In the genomic region with DNA sequence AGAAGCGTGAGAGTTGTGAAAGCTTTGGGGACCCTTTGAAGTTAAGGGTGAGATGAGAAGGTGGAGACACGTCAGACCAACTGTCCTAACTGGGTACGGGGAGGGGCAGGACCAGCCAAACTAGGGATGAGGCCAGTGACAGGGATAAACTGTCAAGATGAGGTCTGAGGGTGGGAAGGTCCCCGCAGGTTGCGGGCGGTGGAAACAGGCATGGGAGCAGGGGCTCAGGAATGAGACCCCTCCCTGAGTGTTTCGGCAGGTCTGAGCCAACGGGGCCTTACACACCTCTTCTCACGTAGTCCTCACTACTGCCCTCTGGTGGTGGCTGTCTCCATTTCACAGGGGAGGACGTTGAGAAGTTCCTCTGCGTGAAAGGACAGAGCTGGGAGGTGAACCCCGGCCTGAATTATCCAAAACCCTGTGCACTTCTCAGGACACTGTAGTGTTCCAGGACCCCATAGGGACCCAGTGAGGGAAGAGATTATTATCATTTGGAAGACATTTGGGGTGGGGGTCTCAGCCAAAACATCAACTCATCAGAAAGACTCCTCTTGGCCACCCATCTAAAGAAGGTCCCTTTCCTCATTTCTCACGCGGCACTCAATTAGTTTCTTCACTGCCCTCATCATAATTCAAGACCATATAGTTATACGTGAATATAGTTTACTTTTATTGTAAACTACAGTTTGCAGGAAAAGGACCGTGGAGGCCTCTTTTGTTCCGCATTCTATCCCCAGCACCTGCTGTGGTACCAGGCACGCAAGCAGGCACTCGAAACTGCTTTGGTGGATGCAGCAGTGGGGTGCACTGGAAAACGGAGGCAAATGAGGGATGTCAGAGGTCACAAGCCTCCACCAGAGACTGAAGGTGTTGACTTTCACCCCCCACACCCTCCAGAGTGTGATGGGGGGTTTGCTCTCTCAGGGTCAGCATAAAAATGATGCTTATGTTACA, we compare ENCODE assay signal across 1 cellular context.
TF ChIP-seq lines count a peak whose summit lies in the region.

No MANE protein-coding gene starts in this region.

TF ChIP-seq in HepG2, 621 proteins besides CTCF, POLR2A, EP300 and RAD21 (continued from another document and continues in another):
- TF ChIP-seq, protein P1, sequence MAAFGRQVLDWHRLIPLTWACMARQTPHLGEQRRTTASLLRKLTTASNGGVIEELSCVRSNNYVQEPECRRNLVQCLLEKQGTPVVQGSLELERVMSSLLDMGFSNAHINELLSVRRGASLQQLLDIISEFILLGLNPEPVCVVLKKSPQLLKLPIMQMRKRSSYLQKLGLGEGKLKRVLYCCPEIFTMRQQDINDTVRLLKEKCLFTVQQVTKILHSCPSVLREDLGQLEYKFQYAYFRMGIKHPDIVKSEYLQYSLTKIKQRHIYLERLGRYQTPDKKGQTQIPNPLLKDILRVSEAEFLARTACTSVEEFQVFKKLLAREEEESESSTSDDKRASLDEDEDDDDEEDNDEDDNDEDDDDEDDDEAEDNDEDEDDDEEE (CRISPR knock-in tag; IDR thresholded peaks at IDR 0.05): 0 out of 2 replicates have a peak, but pooled peaks have one; percentile 25
- TF ChIP-seq ZFP1 (CRISPR knock-in tag; IDR thresholded peaks at IDR 0.05): no peak
- TF ChIP-seq ZNF232 (CRISPR knock-in tag; IDR thresholded peaks at IDR 0.05; ENCODE audit: borderline replicate concordance): no peak
- no peak for TF ChIP-seq ZNF720 (CRISPR knock-in tag; IDR thresholded peaks at IDR 0.05)
- TF ChIP-seq XBP1 (CRISPR knock-in tag; IDR thresholded peaks at IDR 0.05): no peak
- TF ChIP-seq ZNF207 (IDR thresholded peaks at IDR 0.05; ENCODE audit: borderline replicate concordance): no peak
- 0 out of 2 replicates have a peak, but pooled peaks have one; percentile 24 for TF ChIP-seq SALL1 (CRISPR knock-in tag; IDR thresholded peaks at IDR 0.05)
- TF ChIP-seq ISX (CRISPR knock-in tag; conservative IDR thresholded peaks at IDR 0.05): no peak
- TF ChIP-seq, protein P2, sequence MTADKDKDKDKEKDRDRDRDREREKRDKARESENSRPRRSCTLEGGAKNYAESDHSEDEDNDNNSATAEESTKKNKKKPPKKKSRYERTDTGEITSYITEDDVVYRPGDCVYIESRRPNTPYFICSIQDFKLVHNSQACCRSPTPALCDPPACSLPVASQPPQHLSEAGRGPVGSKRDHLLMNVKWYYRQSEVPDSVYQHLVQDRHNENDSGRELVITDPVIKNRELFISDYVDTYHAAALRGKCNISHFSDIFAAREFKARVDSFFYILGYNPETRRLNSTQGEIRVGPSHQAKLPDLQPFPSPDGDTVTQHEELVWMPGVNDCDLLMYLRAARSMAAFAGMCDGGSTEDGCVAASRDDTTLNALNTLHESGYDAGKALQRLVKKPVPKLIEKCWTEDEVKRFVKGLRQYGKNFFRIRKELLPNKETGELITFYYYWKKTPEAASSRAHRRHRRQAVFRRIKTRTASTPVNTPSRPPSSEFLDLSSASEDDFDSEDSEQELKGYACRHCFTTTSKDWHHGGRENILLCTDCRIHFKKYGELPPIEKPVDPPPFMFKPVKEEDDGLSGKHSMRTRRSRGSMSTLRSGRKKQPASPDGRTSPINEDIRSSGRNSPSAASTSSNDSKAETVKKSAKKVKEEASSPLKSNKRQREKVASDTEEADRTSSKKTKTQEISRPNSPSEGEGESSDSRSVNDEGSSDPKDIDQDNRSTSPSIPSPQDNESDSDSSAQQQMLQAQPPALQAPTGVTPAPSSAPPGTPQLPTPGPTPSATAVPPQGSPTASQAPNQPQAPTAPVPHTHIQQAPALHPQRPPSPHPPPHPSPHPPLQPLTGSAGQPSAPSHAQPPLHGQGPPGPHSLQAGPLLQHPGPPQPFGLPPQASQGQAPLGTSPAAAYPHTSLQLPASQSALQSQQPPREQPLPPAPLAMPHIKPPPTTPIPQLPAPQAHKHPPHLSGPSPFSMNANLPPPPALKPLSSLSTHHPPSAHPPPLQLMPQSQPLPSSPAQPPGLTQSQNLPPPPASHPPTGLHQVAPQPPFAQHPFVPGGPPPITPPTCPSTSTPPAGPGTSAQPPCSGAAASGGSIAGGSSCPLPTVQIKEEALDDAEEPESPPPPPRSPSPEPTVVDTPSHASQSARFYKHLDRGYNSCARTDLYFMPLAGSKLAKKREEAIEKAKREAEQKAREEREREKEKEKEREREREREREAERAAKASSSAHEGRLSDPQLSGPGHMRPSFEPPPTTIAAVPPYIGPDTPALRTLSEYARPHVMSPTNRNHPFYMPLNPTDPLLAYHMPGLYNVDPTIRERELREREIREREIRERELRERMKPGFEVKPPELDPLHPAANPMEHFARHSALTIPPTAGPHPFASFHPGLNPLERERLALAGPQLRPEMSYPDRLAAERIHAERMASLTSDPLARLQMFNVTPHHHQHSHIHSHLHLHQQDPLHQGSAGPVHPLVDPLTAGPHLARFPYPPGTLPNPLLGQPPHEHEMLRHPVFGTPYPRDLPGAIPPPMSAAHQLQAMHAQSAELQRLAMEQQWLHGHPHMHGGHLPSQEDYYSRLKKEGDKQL (CRISPR knock-in tag; IDR thresholded peaks at IDR 0.05; ENCODE audit: low read depth): no peak
- no peak for TF ChIP-seq ZNF703 (CRISPR knock-in tag; IDR thresholded peaks at IDR 0.05; ENCODE audit: borderline replicate concordance)
- no peak for TF ChIP-seq AGO2 (optimal IDR thresholded peaks at IDR 0.05; ENCODE audit: low read depth, low read length)
- TF ChIP-seq, protein P3, sequence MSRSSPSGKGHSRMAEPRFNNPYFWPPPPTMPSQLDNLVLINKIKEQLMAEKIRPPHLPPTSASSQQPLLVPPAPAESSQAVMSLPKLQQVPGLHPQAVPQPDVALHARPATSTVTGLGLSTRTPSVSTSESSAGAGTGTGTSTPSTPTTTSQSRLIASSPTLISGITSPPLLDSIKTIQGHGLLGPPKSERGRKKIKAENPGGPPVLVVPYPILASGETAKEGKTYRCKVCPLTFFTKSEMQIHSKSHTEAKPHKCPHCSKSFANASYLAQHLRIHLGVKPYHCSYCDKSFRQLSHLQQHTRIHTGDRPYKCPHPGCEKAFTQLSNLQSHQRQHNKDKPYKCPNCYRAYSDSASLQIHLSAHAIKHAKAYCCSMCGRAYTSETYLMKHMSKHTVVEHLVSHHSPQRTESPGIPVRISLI (CRISPR knock-in tag; IDR thresholded peaks at IDR 0.05; ENCODE audit: borderline replicate concordance): no peak; the same call in 1 of the 2 replicates
- TF ChIP-seq ZNF792 (CRISPR knock-in tag; IDR thresholded peaks at IDR 0.05): no peak
- TF ChIP-seq, protein P4, sequence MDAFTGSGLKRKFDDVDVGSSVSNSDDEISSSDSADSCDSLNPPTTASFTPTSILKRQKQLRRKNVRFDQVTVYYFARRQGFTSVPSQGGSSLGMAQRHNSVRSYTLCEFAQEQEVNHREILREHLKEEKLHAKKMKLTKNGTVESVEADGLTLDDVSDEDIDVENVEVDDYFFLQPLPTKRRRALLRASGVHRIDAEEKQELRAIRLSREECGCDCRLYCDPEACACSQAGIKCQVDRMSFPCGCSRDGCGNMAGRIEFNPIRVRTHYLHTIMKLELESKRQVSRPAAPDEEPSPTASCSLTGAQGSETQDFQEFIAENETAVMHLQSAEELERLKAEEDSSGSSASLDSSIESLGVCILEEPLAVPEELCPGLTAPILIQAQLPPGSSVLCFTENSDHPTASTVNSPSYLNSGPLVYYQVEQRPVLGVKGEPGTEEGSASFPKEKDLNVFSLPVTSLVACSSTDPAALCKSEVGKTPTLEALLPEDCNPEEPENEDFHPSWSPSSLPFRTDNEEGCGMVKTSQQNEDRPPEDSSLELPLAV (CRISPR knock-in tag; conservative IDR thresholded peaks at IDR 0.05; ENCODE audit: low read depth): no peak
- no peak for TF ChIP-seq THYN1 (CRISPR knock-in tag; IDR thresholded peaks at IDR 0.05; ENCODE audit: borderline replicate concordance, low read depth)
- no peak for TF ChIP-seq ZKSCAN5 (CRISPR knock-in tag; IDR thresholded peaks at IDR 0.05)
- 0 out of 2 replicates have a peak, but pooled peaks have one; percentile 18 for TF ChIP-seq ZNF350 (CRISPR knock-in tag; IDR thresholded peaks at IDR 0.05; ENCODE audit: borderline replicate concordance, low read depth)
- TF ChIP-seq ARID2 (CRISPR knock-in tag; IDR thresholded peaks at IDR 0.05; ENCODE audit: borderline replicate concordance): no peak
- TF ChIP-seq NCOA1 (CRISPR knock-in tag; IDR thresholded peaks at IDR 0.05): 0 out of 2 replicates have a peak, but pooled peaks have one; percentile 37
- TF ChIP-seq, protein P5, sequence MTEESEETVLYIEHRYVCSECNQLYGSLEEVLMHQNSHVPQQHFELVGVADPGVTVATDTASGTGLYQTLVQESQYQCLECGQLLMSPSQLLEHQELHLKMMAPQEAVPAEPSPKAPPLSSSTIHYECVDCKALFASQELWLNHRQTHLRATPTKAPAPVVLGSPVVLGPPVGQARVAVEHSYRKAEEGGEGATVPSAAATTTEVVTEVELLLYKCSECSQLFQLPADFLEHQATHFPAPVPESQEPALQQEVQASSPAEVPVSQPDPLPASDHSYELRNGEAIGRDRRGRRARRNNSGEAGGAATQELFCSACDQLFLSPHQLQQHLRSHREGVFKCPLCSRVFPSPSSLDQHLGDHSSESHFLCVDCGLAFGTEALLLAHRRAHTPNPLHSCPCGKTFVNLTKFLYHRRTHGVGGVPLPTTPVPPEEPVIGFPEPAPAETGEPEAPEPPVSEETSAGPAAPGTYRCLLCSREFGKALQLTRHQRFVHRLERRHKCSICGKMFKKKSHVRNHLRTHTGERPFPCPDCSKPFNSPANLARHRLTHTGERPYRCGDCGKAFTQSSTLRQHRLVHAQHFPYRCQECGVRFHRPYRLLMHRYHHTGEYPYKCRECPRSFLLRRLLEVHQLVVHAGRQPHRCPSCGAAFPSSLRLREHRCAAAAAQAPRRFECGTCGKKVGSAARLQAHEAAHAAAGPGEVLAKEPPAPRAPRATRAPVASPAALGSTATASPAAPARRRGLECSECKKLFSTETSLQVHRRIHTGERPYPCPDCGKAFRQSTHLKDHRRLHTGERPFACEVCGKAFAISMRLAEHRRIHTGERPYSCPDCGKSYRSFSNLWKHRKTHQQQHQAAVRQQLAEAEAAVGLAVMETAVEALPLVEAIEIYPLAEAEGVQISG (CRISPR knock-in tag; IDR thresholded peaks at IDR 0.05): no peak
- TF ChIP-seq DNMT1 (CRISPR knock-in tag; IDR thresholded peaks at IDR 0.05): no peak
- no peak for TF ChIP-seq SRSF1 (optimal IDR thresholded peaks at IDR 0.05; ENCODE audit: low read depth, low read length)
- TF ChIP-seq, protein P6, sequence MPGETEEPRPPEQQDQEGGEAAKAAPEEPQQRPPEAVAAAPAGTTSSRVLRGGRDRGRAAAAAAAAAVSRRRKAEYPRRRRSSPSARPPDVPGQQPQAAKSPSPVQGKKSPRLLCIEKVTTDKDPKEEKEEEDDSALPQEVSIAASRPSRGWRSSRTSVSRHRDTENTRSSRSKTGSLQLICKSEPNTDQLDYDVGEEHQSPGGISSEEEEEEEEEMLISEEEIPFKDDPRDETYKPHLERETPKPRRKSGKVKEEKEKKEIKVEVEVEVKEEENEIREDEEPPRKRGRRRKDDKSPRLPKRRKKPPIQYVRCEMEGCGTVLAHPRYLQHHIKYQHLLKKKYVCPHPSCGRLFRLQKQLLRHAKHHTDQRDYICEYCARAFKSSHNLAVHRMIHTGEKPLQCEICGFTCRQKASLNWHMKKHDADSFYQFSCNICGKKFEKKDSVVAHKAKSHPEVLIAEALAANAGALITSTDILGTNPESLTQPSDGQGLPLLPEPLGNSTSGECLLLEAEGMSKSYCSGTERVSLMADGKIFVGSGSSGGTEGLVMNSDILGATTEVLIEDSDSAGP (CRISPR knock-in tag; IDR thresholded peaks at IDR 0.05; ENCODE audit: borderline replicate concordance): 0 out of 2 replicates have a peak, but pooled peaks have one; percentile 37
- no peak for TF ChIP-seq SAFB2 (CRISPR knock-in tag; IDR thresholded peaks at IDR 0.05; ENCODE audit: borderline replicate concordance, low read depth)
- TF ChIP-seq NFIC (IDR thresholded peaks at IDR 0.05; ENCODE audit: low read length): no peak
- TF ChIP-seq, protein P7, sequence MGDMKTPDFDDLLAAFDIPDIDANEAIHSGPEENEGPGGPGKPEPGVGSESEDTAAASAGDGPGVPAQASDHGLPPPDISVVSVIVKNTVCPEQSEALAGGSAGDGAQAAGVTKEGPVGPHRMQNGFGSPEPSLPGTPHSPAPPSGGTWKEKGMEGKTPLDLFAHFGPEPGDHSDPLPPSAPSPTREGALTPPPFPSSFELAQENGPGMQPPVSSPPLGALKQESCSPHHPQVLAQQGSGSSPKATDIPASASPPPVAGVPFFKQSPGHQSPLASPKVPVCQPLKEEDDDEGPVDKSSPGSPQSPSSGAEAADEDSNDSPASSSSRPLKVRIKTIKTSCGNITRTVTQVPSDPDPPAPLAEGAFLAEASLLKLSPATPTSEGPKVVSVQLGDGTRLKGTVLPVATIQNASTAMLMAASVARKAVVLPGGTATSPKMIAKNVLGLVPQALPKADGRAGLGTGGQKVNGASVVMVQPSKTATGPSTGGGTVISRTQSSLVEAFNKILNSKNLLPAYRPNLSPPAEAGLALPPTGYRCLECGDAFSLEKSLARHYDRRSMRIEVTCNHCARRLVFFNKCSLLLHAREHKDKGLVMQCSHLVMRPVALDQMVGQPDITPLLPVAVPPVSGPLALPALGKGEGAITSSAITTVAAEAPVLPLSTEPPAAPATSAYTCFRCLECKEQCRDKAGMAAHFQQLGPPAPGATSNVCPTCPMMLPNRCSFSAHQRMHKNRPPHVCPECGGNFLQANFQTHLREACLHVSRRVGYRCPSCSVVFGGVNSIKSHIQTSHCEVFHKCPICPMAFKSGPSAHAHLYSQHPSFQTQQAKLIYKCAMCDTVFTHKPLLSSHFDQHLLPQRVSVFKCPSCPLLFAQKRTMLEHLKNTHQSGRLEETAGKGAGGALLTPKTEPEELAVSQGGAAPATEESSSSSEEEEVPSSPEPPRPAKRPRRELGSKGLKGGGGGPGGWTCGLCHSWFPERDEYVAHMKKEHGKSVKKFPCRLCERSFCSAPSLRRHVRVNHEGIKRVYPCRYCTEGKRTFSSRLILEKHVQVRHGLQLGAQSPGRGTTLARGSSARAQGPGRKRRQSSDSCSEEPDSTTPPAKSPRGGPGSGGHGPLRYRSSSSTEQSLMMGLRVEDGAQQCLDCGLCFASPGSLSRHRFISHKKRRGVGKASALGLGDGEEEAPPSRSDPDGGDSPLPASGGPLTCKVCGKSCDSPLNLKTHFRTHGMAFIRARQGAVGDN (CRISPR knock-in tag; IDR thresholded peaks at IDR 0.05): peak; percentile 41
- no peak for TF ChIP-seq ZFP41 (CRISPR knock-in tag; IDR thresholded peaks at IDR 0.05; ENCODE audit: borderline replicate concordance)
- TF ChIP-seq, protein P8, sequence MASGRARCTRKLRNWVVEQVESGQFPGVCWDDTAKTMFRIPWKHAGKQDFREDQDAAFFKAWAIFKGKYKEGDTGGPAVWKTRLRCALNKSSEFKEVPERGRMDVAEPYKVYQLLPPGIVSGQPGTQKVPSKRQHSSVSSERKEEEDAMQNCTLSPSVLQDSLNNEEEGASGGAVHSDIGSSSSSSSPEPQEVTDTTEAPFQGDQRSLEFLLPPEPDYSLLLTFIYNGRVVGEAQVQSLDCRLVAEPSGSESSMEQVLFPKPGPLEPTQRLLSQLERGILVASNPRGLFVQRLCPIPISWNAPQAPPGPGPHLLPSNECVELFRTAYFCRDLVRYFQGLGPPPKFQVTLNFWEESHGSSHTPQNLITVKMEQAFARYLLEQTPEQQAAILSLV (CRISPR knock-in tag; IDR thresholded peaks at IDR 0.05; ENCODE audit: borderline replicate concordance): no peak
- peak; percentile 46 for TF ChIP-seq STAG1 (CRISPR knock-in tag; IDR thresholded peaks at IDR 0.05)
- TF ChIP-seq HES4 (CRISPR knock-in tag; IDR thresholded peaks at IDR 0.05; ENCODE audit: borderline replicate concordance): 0 out of 2 replicates have a peak, but pooled peaks have one; percentile 32
- TF ChIP-seq XRCC5 (optimal IDR thresholded peaks at IDR 0.05; ENCODE audit: low read length): peak; percentile 35
- no peak for TF ChIP-seq ZNF772 (CRISPR knock-in tag; IDR thresholded peaks at IDR 0.05)
